In the genomic region with DNA sequence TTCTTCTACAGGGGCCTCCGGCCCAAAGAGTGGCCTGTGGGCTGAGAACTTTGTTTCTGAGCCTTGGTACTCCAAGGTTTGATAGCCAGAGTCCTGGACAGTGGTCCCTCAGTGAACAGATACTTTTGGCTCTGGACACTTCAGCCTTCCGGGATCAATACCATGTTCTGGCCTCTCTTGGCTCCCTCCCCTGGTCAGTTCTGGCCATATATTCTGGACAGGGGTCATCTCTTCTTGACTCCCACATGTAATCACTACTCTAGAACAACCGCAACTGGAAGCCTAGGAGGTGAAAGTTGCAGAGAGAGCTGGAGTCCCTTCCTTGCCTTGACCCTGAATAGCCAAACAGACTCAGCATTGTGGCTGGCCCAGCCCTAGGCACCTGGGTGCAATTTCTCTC, we compare ENCODE assay signal across 19 cellular contexts. TPM values are rescaled to one million over a fixed set of nuclear protein-coding genes. Genes with fewer than 3 reads are reported as not detected.
DNase-seq lines count a peak whose midpoint lies in the region; ATAC-seq and TF ChIP-seq lines count a peak whose summit lies in the region.
"Had no signal": no experiment of that assay in that cellular context is flagged by ENCODE, and none has a peak within 500 bp of the region (broad histone marks: within the 10 kb centered on the region; RNA-seq: fewer than 3 reads in every experiment).

No MANE protein-coding gene starts in this region.

- peaks cover 0 to 16% (median 12%) of the 10 kb centered on the region in 11 experiments; a peak in 10 of 22 replicates for H3K36me3 ChIP-seq in BLaER1 treated with 17β-estradiol and CSF1 and Interleukin-3, amounts not matched to agents 10 nM and 100 nM
- H3K36me3 ChIP-seq in ovary: no peaks in the 10 kb centered on the region
- H3K36me3 ChIP-seq in trophoblast cell (ENCODE audit: control insufficient read depth in 1 of 2, insufficient read depth in 2 of 2, low read length in 2 of 2): no peaks in the 10 kb centered on the region
- H3K36me3 ChIP-seq: HAP-1, SJCRH30 had no signal

- H3K36me3 Mint-ChIP-seq in effector memory CD8-positive, alpha-beta T cell (ENCODE audit: insufficient read depth): peaks cover 13% of the 10 kb centered on the region
- H3K36me3 Mint-ChIP-seq in nephron progenitor cell (ENCODE audit: low read depth): no peaks in the 10 kb centered on the region

- no peak for TF ChIP-seq POLR2A in ovary (IDR thresholded peaks at IDR 0.05)

- H3K79me2 ChIP-seq in trophoblast cell (ENCODE audit: control insufficient read depth, insufficient read depth, low read length, poor library complexity): no peaks in the 10 kb centered on the region

- no peak overlapping the region for H2BK120ac ChIP-seq in trophoblast cell (ENCODE audit: insufficient read depth, low read length, poor library complexity)

- no peak for ATAC-seq in effector memory CD8-positive, alpha-beta T cell (replicated peaks)
- ATAC-seq: GM12878 had no signal

- 79 to 98% (median 85%) methylated on average over 3 of the region's 3 CpGs for WGBS in ovary, 3 donors
- no CpG with 5 or more reads among the region's 3 CpGs for WGBS in trophoblast cell (ENCODE audit: extremely low coverage, insufficient coverage, insufficient read length)

- peak overlapping the region; percentile 26 to 28 for H3K4me3 Mint-ChIP-seq in effector memory CD8-positive, alpha-beta T cell
- H3K4me3 Mint-ChIP-seq in nephron progenitor cell: peak overlapping the region; percentile 65

- H2BK12ac ChIP-seq in trophoblast cell (ENCODE audit: low read length): no peak overlapping the region

- intact Hi-C loops in ovary (cut with DNase I): loop anchor here in 2 of 4 donors (5.0 to 10.0 kb wide), 2 partner anchors 60 to 108 kb away; no protein-coding TSS in a partner anchor

- peak; percentile 73 for DNase-seq in HuH-7 (ENCODE audit: low spot score)
- no peak for DNase-seq in effector memory CD8-positive, alpha-beta T cell
- DNase-seq in nephron progenitor cell: no peak
- DNase-seq in ovary: no peak
- no peak for DNase-seq in trophoblast cell
- DNase-seq in activated CD4-positive, alpha-beta T cell treated with anti-CD3 and anti-CD28 coated beads for 4 hours: no peak
- DNase-seq: DMS79; NCI-H1048; NCI-H146; NCI-H345; NCI-H69; NK-92 treated with Interleukin-12 subunit alpha and Interleukin-12 subunit beta, amount 100 ng/mL, for 24 hours; OCI-M1; SJCRH30 had no signal

- peak overlapping the region in 1 of 11 experiments; percentile 54; a peak in 2 of 22 replicates for H3K27ac ChIP-seq in BLaER1 treated with 17β-estradiol and CSF1 and Interleukin-3, amounts not matched to agents 10 nM and 100 nM
- no peak overlapping the region for H3K27ac ChIP-seq in ovary
- no peak overlapping the region for H3K27ac ChIP-seq in trophoblast cell (ENCODE audit: low read depth, low read length)
- H3K27ac ChIP-seq: RWPE1, SJCRH30 had no signal

- no peak overlapping the region for H2AFZ ChIP-seq in trophoblast cell (ENCODE audit: insufficient read depth, low read length, poor library complexity)

- H4K91ac ChIP-seq in trophoblast cell (ENCODE audit: low read depth, low read length): no peak overlapping the region

- no peak overlapping the region for H2AK5ac ChIP-seq in trophoblast cell (ENCODE audit: low read length)

- no peak overlapping the region for H2BK5ac ChIP-seq in trophoblast cell (ENCODE audit: low read depth, low read length, poor library complexity)

- H4K8ac ChIP-seq in trophoblast cell (ENCODE audit: low read depth, low read length): no peak overlapping the region

- peak overlapping the region in 2 of 10 experiments; percentile 73; a peak in 1 of 20 replicates for H3K4me3 ChIP-seq in BLaER1 treated with 17β-estradiol and CSF1 and Interleukin-3, amounts not matched to agents 10 nM and 100 nM
- H3K4me3 ChIP-seq in ovary (no peak overlapping the region), trophoblast cell (ENCODE audit: low read depth, low read length) (no peak overlapping the region)
- H3K4me3 ChIP-seq: GM12878, HAP-1, SJCRH30 had no signal

- peaks cover 34 to 50% (median 45%) of the 10 kb centered on the region in 11 experiments for H3K27me3 ChIP-seq in BLaER1 treated with 17β-estradiol and CSF1 and Interleukin-3, amounts not matched to agents 10 nM and 100 nM
- H3K27me3 ChIP-seq in ovary (peaks cover 6% of the 10 kb centered on the region), trophoblast cell (ENCODE audit: insufficient read depth, low read length) (peaks cover 46% of the 10 kb centered on the region)

- H3K18ac ChIP-seq in trophoblast cell (ENCODE audit: low read length): no peak overlapping the region

- H3K9me3 ChIP-seq in BLaER1 treated with 17β-estradiol and CSF1 and Interleukin-3, amounts not matched to agents 10 nM and 100 nM (replicated peaks in 1 of 11): no peaks in the 10 kb centered on the region
- H3K9me3 ChIP-seq in ovary (no peaks in the 10 kb centered on the region), trophoblast cell (ENCODE audit: insufficient read depth, low read depth, low read length) (peaks cover 5% of the 10 kb centered on the region)
- H3K9me3 ChIP-seq: HAP-1, SJCRH30 had no signal

- H3K27me3 Mint-ChIP-seq in effector memory CD8-positive, alpha-beta T cell: peaks cover 21 to 40% of the 10 kb centered on the region in 2 donors
- peaks cover 78% of the 10 kb centered on the region for H3K27me3 Mint-ChIP-seq in nephron progenitor cell (ENCODE audit: low read depth, poor library complexity)

- no peaks in the 10 kb centered on the region for H3K9me3 Mint-ChIP-seq in effector memory CD8-positive, alpha-beta T cell
- H3K9me3 Mint-ChIP-seq in nephron progenitor cell: no peaks in the 10 kb centered on the region

- H3K14ac ChIP-seq in trophoblast cell (ENCODE audit: low read length): no peak overlapping the region

- H4K20me1 ChIP-seq in BLaER1 treated with 17β-estradiol and CSF1 and Interleukin-3, amounts not matched to agents 10 nM and 100 nM: peaks cover 0 to 41% (median 13%) of the 10 kb centered on the region in 11 experiments; a peak in 12 of 22 replicates

- TF ChIP-seq CTCF in nephron progenitor cell (IDR thresholded peaks at IDR 0.05) (no peak), ovary (IDR thresholded peaks at IDR 0.05) (no peak)

- H3K79me1 ChIP-seq in trophoblast cell (ENCODE audit: low read length): no peaks in the 10 kb centered on the region

- H3K4me1 Mint-ChIP-seq in effector memory CD8-positive, alpha-beta T cell (ENCODE audit: low read depth in 2 of 2): peaks cover 25 to 29% of the 10 kb centered on the region in 2 donors
- peaks cover 49% of the 10 kb centered on the region for H3K4me1 Mint-ChIP-seq in nephron progenitor cell

- H3K23ac ChIP-seq in trophoblast cell (ENCODE audit: low read length): no peak overlapping the region

- H4K12ac ChIP-seq in trophoblast cell (ENCODE audit: low read depth, low read length): no peak overlapping the region

- no peak overlapping the region for H3K27ac Mint-ChIP-seq in effector memory CD8-positive, alpha-beta T cell
- H3K27ac Mint-ChIP-seq in nephron progenitor cell: no peak overlapping the region

- H3K9ac ChIP-seq in BLaER1 treated with 17β-estradiol and CSF1 and Interleukin-3, amounts not matched to agents 10 nM and 100 nM: peak overlapping the region in 4 of 11 experiments; percentile 44 to 62 (median 50); a peak in 5 of 22 replicates
- H3K9ac ChIP-seq in trophoblast cell (ENCODE audit: low read length): no peak overlapping the region

- no peak overlapping the region for H3K4ac ChIP-seq in trophoblast cell (ENCODE audit: low read depth, low read length)

- peaks cover 27 to 92% (median 80%) of the 10 kb centered on the region in 10 experiments for H3K4me1 ChIP-seq in BLaER1 treated with 17β-estradiol and CSF1 and Interleukin-3, amounts not matched to agents 10 nM and 100 nM
- H3K4me1 ChIP-seq in ovary (ENCODE audit: insufficient read depth): peaks cover 9% of the 10 kb centered on the region
- peaks cover 3 to 5% of the 10 kb centered on the region in 2 experiments for H3K4me1 ChIP-seq in trophoblast cell (ENCODE audit: control insufficient read depth in 1 of 2, insufficient read depth in 2 of 2, low read length in 2 of 2)

- no peak for TF ChIP-seq EP300 in ovary (IDR thresholded peaks at IDR 0.05)

- peak overlapping the region in 10 of 11 experiments; percentile 88 to 99 (median 96); a peak in 18 of 22 replicates for H3K4me2 ChIP-seq in BLaER1 treated with 17β-estradiol and CSF1 and Interleukin-3, amounts not matched to agents 10 nM and 100 nM
- no peak overlapping the region for H3K4me2 ChIP-seq in trophoblast cell (ENCODE audit: low read length)

RNA-seq across cellular contexts. Expression of a gene that starts 2.3 kb away (rescaled TPM):
- total RNA-seq in ovary: 1 to 10 TPM in 2 of 7 donors, under 1 TPM in 5; 0.23 to 2.0 (median 0.83) TPM
- under 1 TPM in 1 of 2 donors, not detected in 1; 0.53 TPM for polyA plus RNA-seq in ovary
- 0.12 and 0.16 TPM in 2 replicates for polyA plus RNA-seq in trophoblast cell (2013)
- total RNA-seq: G401 had no signal

RNA-seq across cellular contexts. Expression of a gene that starts 35.7 kb away (rescaled TPM):
- 10 to 100 TPM; 17.0 to 47.2 (median 36.3) TPM for total RNA-seq in ovary
- 10 to 100 TPM; 21.2 to 69.3 TPM for polyA plus RNA-seq in ovary
- polyA plus RNA-seq in trophoblast cell (2013): 3.7 and 4.0 TPM in 2 replicates
- total RNA-seq: G401 had no signal

RNA-seq across cellular contexts. Expression of a gene that starts 52.9 kb away (rescaled TPM):
- total RNA-seq in ovary: 10 to 100 TPM; 11.5 to 23.5 (median 18.6) TPM
- polyA plus RNA-seq in ovary: 10 to 100 TPM; 14.8 to 30.4 TPM
- 0.29 and 0.37 TPM in 2 replicates for polyA plus RNA-seq in trophoblast cell (2013)
